1 cellular context compared by ENCODE assay signal in genomic region chr2:205765147-205765546, GRCh38.
TF ChIP-seq lines count a peak whose summit lies in the region.

No MANE protein-coding gene starts in this region.

TF ChIP-seq in GM23338, 12 proteins besides CTCF, POLR2A, EP300 and RAD21 (continued from another document):
- TF ChIP-seq, protein P1, sequence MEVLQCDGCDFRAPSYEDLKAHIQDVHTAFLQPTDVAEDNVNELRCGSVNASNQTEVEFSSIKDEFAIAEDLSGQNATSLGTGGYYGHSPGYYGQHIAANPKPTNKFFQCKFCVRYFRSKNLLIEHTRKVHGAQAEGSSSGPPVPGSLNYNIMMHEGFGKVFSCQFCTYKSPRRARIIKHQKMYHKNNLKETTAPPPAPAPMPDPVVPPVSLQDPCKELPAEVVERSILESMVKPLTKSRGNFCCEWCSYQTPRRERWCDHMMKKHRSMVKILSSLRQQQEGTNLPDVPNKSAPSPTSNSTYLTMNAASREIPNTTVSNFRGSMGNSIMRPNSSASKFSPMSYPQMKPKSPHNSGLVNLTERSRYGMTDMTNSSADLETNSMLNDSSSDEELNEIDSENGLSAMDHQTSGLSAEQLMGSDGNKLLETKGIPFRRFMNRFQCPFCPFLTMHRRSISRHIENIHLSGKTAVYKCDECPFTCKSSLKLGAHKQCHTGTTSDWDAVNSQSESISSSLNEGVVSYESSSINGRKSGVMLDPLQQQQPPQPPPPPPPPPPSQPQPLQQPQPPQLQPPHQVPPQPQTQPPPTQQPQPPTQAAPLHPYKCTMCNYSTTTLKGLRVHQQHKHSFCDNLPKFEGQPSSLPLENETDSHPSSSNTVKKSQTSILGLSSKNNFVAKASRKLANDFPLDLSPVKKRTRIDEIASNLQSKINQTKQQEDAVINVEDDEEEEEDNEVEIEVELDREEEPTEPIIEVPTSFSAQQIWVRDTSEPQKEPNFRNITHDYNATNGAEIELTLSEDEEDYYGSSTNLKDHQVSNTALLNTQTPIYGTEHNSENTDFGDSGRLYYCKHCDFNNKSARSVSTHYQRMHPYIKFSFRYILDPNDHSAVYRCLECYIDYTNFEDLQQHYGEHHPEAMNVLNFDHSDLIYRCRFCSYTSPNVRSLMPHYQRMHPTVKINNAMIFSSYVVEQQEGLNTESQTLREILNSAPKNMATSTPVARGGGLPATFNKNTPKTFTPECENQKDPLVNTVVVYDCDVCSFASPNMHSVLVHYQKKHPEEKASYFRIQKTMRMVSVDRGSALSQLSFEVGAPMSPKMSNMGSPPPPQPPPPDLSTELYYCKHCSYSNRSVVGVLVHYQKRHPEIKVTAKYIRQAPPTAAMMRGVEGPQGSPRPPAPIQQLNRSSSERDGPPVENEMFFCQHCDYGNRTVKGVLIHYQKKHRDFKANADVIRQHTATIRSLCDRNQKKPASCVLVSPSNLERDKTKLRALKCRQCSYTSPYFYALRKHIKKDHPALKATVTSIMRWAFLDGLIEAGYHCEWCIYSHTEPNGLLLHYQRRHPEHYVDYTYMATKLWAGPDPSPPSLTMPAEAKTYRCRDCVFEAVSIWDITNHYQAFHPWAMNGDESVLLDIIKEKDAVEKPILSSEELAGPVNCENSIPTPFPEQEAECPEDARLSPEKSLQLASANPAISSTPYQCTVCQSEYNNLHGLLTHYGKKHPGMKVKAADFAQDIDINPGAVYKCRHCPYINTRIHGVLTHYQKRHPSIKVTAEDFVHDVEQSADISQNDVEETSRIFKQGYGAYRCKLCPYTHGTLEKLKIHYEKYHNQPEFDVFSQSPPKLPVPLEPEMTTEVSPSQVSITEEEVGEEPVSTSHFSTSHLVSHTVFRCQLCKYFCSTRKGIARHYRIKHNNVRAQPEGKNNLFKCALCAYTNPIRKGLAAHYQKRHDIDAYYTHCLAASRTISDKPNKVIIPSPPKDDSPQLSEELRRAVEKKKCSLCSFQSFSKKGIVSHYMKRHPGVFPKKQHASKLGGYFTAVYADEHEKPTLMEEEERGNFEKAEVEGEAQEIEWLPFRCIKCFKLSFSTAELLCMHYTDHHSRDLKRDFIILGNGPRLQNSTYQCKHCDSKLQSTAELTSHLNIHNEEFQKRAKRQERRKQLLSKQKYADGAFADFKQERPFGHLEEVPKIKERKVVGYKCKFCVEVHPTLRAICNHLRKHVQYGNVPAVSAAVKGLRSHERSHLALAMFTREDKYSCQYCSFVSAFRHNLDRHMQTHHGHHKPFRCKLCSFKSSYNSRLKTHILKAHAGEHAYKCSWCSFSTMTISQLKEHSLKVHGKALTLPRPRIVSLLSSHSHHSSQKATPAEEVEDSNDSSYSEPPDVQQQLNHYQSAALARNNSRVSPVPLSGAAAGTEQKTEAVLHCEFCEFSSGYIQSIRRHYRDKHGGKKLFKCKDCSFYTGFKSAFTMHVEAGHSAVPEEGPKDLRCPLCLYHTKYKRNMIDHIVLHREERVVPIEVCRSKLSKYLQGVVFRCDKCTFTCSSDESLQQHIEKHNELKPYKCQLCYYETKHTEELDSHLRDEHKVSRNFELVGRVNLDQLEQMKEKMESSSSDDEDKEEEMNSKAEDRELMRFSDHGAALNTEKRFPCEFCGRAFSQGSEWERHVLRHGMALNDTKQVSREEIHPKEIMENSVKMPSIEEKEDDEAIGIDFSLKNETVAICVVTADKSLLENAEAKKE (CRISPR knock-in tag; IDR thresholded peaks at IDR 0.05): no peak
- no peak for TF ChIP-seq ZNF331 (CRISPR knock-in tag; IDR thresholded peaks at IDR 0.05; ENCODE audit: low read depth)
- no peak for TF ChIP-seq NANOG (IDR thresholded peaks at IDR 0.05; ENCODE audit: borderline replicate concordance)
- no peak for TF ChIP-seq JUNB (IDR thresholded peaks at IDR 0.05; ENCODE audit: unreplicated experiment)
- no peak for TF ChIP-seq EZH2 (IDR thresholded peaks at IDR 0.05; ENCODE audit: low read depth, unreplicated experiment)
- TF ChIP-seq ETS1 (IDR thresholded peaks at IDR 0.05): no peak
- no peak for TF ChIP-seq ZNF114 (CRISPR knock-in tag; IDR thresholded peaks at IDR 0.05)
